Comparison of ENCODE assay signal across 21 cellular contexts in genomic region chr10:69860290-69860689, GRCh38. TPM values are rescaled to one million over a fixed set of nuclear protein-coding genes. Genes with fewer than 3 reads are reported as not detected.
DNase-seq lines count a peak whose midpoint lies in the region; ATAC-seq and TF ChIP-seq lines count a peak whose summit lies in the region.
"Had no signal": no experiment of that assay in that cellular context is flagged by ENCODE, and none has a peak within 500 bp of the region (broad histone marks: within the 10 kb centered on the region; RNA-seq: fewer than 3 reads in every experiment).

No MANE protein-coding gene starts in this region.

- no peaks in the 10 kb centered on the region for H4K20me1 ChIP-seq in GM23338 (replicated peaks; ENCODE audit: insufficient read depth)

- H2BK15ac ChIP-seq in neuronal stem cell (ENCODE audit: low read length) = no peak overlapping the region

- no peaks in the 10 kb centered on the region for H3K9me3 Mint-ChIP-seq in GM23338

- no peaks in the 10 kb centered on the region for H3K9me3 ChIP-seq in WERI-Rb-1 (ENCODE audit: severe bottlenecking)
- no peaks in the 10 kb centered on the region for H3K9me3 ChIP-seq in neuronal stem cell (replicated peaks in 1 of 2; ENCODE audit: control insufficient read depth in 2 of 2, insufficient read depth in 1 of 2, low read depth in 1 of 2, low read length in 2 of 2)
- H3K9me3 ChIP-seq: HAP-1, SJSA1 had no signal

- peak overlapping the region; percentile 25 for H4K91ac ChIP-seq in neuronal stem cell (ENCODE audit: low read depth, low read length, poor library complexity)

- no peak overlapping the region for H2BK5ac ChIP-seq in neuronal stem cell (ENCODE audit: low read length)

- no peak overlapping the region for H3K23ac ChIP-seq in neuronal stem cell (ENCODE audit: low read depth, low read length, poor library complexity)

- H3K4me1 ChIP-seq in GM23338 (ENCODE audit: insufficient read depth) (peaks cover 17% of the 10 kb centered on the region; the same call in 1 of the 2 replicates), neuronal stem cell (ENCODE audit: control insufficient read depth in 2 of 2, insufficient read depth in 1 of 2, low read depth in 1 of 2, low read length in 2 of 2) (peaks cover 4 to 35% of the 10 kb centered on the region in 2 donors)
- H3K4me1 ChIP-seq: HAP-1 had no signal

- no peaks in the 10 kb centered on the region for H3K36me3 Mint-ChIP-seq in GM23338 (ENCODE audit: low read depth)

- H3K4me2 ChIP-seq in GM23338 = no peak overlapping the region
- no peak overlapping the region for H3K4me2 ChIP-seq in neuronal stem cell (ENCODE audit: insufficient read depth, low read length, poor library complexity, severe bottlenecking)

- H3K18ac ChIP-seq in neuronal stem cell (ENCODE audit: low read length) = no peak overlapping the region

- no peaks in the 10 kb centered on the region for H3F3A ChIP-seq in GM23338 (replicated peaks; ENCODE audit: low read depth)

- H2BK120ac ChIP-seq in neuronal stem cell (ENCODE audit: low read depth, low read length) = peak overlapping the region; percentile 49

- H2AFZ ChIP-seq in GM23338 = no peak overlapping the region
- H2AFZ ChIP-seq in neuronal stem cell (ENCODE audit: low read length) = no peak overlapping the region

- no peak overlapping the region for H3K27ac ChIP-seq in GM23338 (ENCODE audit: low read depth)
- peak overlapping the region; percentile 44 for H3K27ac ChIP-seq in WERI-Rb-1
- no peak overlapping the region for H3K27ac ChIP-seq in neuronal stem cell (replicated peaks; ENCODE audit: low read length)
- H3K27ac ChIP-seq: SJSA1 had no signal

- H3K79me2 ChIP-seq in GM23338 (replicated peaks; ENCODE audit: insufficient read depth) = no peaks in the 10 kb centered on the region

- no peak overlapping the region for H3K14ac ChIP-seq in neuronal stem cell (ENCODE audit: low read length)

- H3K9me2 ChIP-seq in GM23338 (ENCODE audit: insufficient read depth) = no peaks in the 10 kb centered on the region

- H3K27me3 Mint-ChIP-seq in GM23338 (ENCODE audit: insufficient read depth, low read depth, poor library complexity) = peaks cover 1% of the 10 kb centered on the region

- H3K36me3 ChIP-seq in GM23338 (ENCODE audit: insufficient read depth) = no peaks in the 10 kb centered on the region
- H3K36me3 ChIP-seq in WERI-Rb-1 = no peaks in the 10 kb centered on the region
- no peaks in the 10 kb centered on the region for H3K36me3 ChIP-seq in neuronal stem cell (replicated peaks in 1 of 2; ENCODE audit: control insufficient read depth in 2 of 2, insufficient read depth in 2 of 2, low read length in 2 of 2)
- H3K36me3 ChIP-seq: HAP-1, SJSA1 had no signal

- TF ChIP-seq CTCF in GM23338 (conservative IDR thresholded peaks at IDR 0.05; ENCODE audit: low read depth in 2 of 2) = peak in 1 of 2 experiments; percentile 38; a peak in 2 of 4 replicates
- TF ChIP-seq CTCF in WERI-Rb-1 (IDR thresholded peaks at IDR 0.05; ENCODE audit: low read depth, low read length) = peak; percentile 12; the same call in 1 of the 2 replicates

- H3K4ac ChIP-seq in neuronal stem cell (ENCODE audit: low read length) = no peak overlapping the region

- H2BK12ac ChIP-seq in neuronal stem cell (ENCODE audit: low read length) = no peak overlapping the region

- peak overlapping the region; percentile 49 for H2AK5ac ChIP-seq in neuronal stem cell (ENCODE audit: low read depth, low read length)

- H4K8ac ChIP-seq in neuronal stem cell (ENCODE audit: low read depth, low read length) = no peak overlapping the region

- H3K27me3 ChIP-seq in GM23338 (ENCODE audit: insufficient read depth) (no peaks in the 10 kb centered on the region), WERI-Rb-1 (ENCODE audit: insufficient read depth, low read depth, severe bottlenecking) (no peaks in the 10 kb centered on the region), neuronal stem cell (ENCODE audit: control insufficient read depth in 3 of 3, insufficient read depth in 3 of 3, low read depth in 1 of 3, low read length in 3 of 3) (peaks cover 0 to 2% (median 0%) of the 10 kb centered on the region in 3 experiments)
- H3K27me3 ChIP-seq: SJSA1 had no signal

- DNase-seq in activated CD4-positive, alpha-beta T cell treated with anti-CD3 and anti-CD28 coated beads for 48 hours = peak; percentile 20
- no peak for DNase-seq in activated CD4-positive, alpha-beta T cell treated with anti-CD3 and anti-CD28 coated beads, Interleukin-2, amount 50 U/mL, for 1 hour
- DNase-seq in GM23338 (ENCODE audit: low spot score) (no peak), WERI-Rb-1 (no peak), neuronal stem cell (ENCODE audit: low spot score) (no peak), Kasumi-1 (lab: John Stamatoyannopoulos, UW) (no peak), dermis blood vessel endothelial cell (no peak)
- DNase-seq: AML-193, DMS53, GDM1, NCI-H1092 treated with DMSO at 0.1 percent for 48 hours, NCI-H1436 treated with DMSO at 0.1 percent for 48 hours, NCI-H1930, NCI-H2227 treated with DMSO at 0.1 percent for 48 hours, NCI-H524, NCI-H774 had no signal

- H3K27ac Mint-ChIP-seq in GM23338 = no peak overlapping the region

- no peak overlapping the region for H3K4me3 Mint-ChIP-seq in GM23338

- peaks cover 48% of the 10 kb centered on the region for H3K4me1 Mint-ChIP-seq in GM23338

- H3K79me1 ChIP-seq in neuronal stem cell (ENCODE audit: low read depth, low read length) = no peaks in the 10 kb centered on the region

- WGBS in neuronal stem cell (ENCODE audit: extremely low coverage in 2 of 2, insufficient read length in 2 of 2, insufficient replicate concordance in 1 of 2), 2 donors = no CpG with 5 or more reads among the region's 9 CpGs

- ATAC-seq in GM23338 = peak; percentile 22
- no peak for ATAC-seq in GM21717 (IDR thresholded peaks at IDR 0.05; ENCODE audit: unreplicated experiment)
- ATAC-seq: K562, Right ventricle myocardium inferior had no signal

- peak overlapping the region; percentile 34 for H3K9ac ChIP-seq in neuronal stem cell (ENCODE audit: low read depth, low read length, poor library complexity)

- H3K4me3 ChIP-seq in GM23338 = no peak overlapping the region
- H3K4me3 ChIP-seq in WERI-Rb-1 (ENCODE audit: low read depth, low read length) = no peak overlapping the region
- no peak overlapping the region for H3K4me3 ChIP-seq in neuronal stem cell (ENCODE audit: low read length in 2 of 2)
- H3K4me3 ChIP-seq: HAP-1, K562, SJSA1 had no signal

TF ChIP-seq in GM23338, 12 proteins besides CTCF, POLR2A, EP300 and RAD21 (continues in another document):
- TF ChIP-seq EZH2 (IDR thresholded peaks at IDR 0.05; ENCODE audit: low read depth, unreplicated experiment) = no peak

RNA-seq across cellular contexts. Expression of gene COL13A1, which starts 58.6 kb away (rescaled TPM):
- 7.1 and 8.6 TPM in 2 replicates for total RNA-seq in GM23338 (2014; rRNA removed; shearing (Covaris generic))
- polyA plus RNA-seq in GM23338 (2016; fragmentation: Nextera tagmentation; extraction: Ambion mirVana) = 5.1 and 5.2 TPM in 2 replicates
- polyA plus RNA-seq in neuronal stem cell (2013, experiment 1 of 2) = 4.7 TPM
- 5.0 TPM for polyA plus RNA-seq in neuronal stem cell (2013, experiment 2 of 2)
- total RNA-seq in dermis blood vessel endothelial cell = 5.3 and 6.6 TPM in 2 replicates
- total RNA-seq: K562 had no signal
- polyA plus RNA-seq: K562 had no signal
